9 cellular contexts compared by ENCODE assay signal in the genomic region with DNA sequence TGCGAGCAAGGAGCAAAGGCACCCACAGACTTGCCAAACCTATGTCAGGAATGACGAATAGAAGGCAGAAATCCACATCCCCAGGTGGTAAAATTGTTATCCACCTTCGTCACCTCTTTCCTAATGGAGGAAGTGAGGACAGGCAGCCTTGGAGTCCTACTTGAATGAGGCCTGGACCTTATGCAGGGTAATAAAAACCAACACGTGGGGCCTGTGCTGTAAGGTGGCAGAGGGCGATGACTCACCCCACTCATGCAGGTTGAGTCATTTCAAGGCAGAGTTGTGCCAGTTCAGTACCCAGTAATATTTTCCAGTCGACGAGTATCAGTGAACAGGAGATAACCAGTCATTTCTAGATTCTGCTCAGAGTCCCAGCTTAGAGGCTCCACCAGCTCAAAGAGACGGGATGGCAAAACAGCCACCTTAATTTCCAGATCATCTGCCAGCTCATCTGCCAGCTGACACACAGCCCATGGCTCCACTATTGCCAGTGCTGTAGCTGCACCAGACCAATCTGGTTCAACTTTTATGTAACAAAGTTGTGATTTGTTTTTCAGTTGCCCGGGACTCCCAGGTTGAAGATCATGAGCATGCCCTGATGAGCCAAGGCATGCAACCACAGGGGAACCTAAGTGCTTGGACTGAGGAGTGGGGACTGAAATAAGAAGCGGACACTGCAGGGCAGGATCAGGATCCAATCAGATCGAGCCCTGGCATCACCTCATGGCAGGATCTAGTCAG.
DNase-seq lines count a peak whose midpoint lies in the region; ATAC-seq lines count a peak whose summit lies in the region.
"Had no signal": no experiment of that assay in that cellular context is flagged by ENCODE, and none has a peak within 500 bp of the region (broad histone marks: within the 10 kb centered on the region; RNA-seq: fewer than 3 reads in every experiment).

No MANE protein-coding gene starts in this region.

- CTCF ChIA-PET in activated CD8-positive, alpha-beta memory T cell treated with anti-CD3 and anti-CD28 coated beads, Interleukin-2, amount 10 ng/mL, durations not matched to agents 7 days and 5 days (lab: Charles Lee) = interaction anchor here (0.9 to 3.0 kb wide), 4 partner anchors 10 to 25 kb away, joined by 3 to 11 read pairs (median 3); no protein-coding TSS in a partner anchor

- DNase-seq in NCI-H2029 (lab: John Stamatoyannopoulos, UW) (peak; percentile 40), NCI-H2029 treated with DMSO at 0.1 percent for 48 hours (lab: John Stamatoyannopoulos, UW) (no peak), HT1080 (ENCODE audit: low read depth) (peak; percentile 100), fibroblast of gingiva (ENCODE audit: low read depth) (peak; percentile 85), UCSD-AML1 (lab: John Stamatoyannopoulos, UW; ENCODE audit: unreplicated experiment) (no peak), GM19238 (ENCODE audit: insufficient read length, low spot score) (no peak)
- peak; percentile 82 for DNase-seq in activated CD8-positive, alpha-beta memory T cell treated with anti-CD3 and anti-CD28 coated beads, Interleukin-2, amount 10 ng/mL, durations not matched to agents 7 days and 5 days
- peak; percentile 62 to 70 for DNase-seq in stimulated activated CD4-positive, alpha-beta T cell treated with anti-CD3 and anti-CD28 coated beads, Interleukin-12 subunit alpha, Interleukin-12 subunit beta, amount 100 ng/mL, for 24 hours (ENCODE audit: low read depth in 2 of 2)

- H3K27me3 Mint-ChIP-seq in activated CD8-positive, alpha-beta memory T cell treated with anti-CD3 and anti-CD28 coated beads, Interleukin-2, amount 10 ng/mL, durations not matched to agents 7 days and 5 days = no peaks in the 10 kb centered on the region

- no peaks in the 10 kb centered on the region for H3K9me3 Mint-ChIP-seq in activated CD8-positive, alpha-beta memory T cell treated with anti-CD3 and anti-CD28 coated beads, Interleukin-2, amount 10 ng/mL, durations not matched to agents 7 days and 5 days (ENCODE audit: low read depth)

- ATAC-seq in activated CD8-positive, alpha-beta memory T cell treated with anti-CD3 and anti-CD28 coated beads, Interleukin-2, amount 10 ng/mL, durations not matched to agents 7 days and 5 days = peak; percentile 80

- no peak overlapping the region for H3K4me3 Mint-ChIP-seq in activated CD8-positive, alpha-beta memory T cell treated with anti-CD3 and anti-CD28 coated beads, Interleukin-2, amount 10 ng/mL, durations not matched to agents 7 days and 5 days
- H3K4me3 Mint-ChIP-seq: brain had no signal

- no peaks in the 10 kb centered on the region for H3K36me3 Mint-ChIP-seq in activated CD8-positive, alpha-beta memory T cell treated with anti-CD3 and anti-CD28 coated beads, Interleukin-2, amount 10 ng/mL, durations not matched to agents 7 days and 5 days
- H3K36me3 Mint-ChIP-seq: brain had no signal

- H3K4me1 Mint-ChIP-seq in activated CD8-positive, alpha-beta memory T cell treated with anti-CD3 and anti-CD28 coated beads, Interleukin-2, amount 10 ng/mL, durations not matched to agents 7 days and 5 days = peaks cover 57% of the 10 kb centered on the region

- H3K27ac Mint-ChIP-seq in activated CD8-positive, alpha-beta memory T cell treated with anti-CD3 and anti-CD28 coated beads, Interleukin-2, amount 10 ng/mL, durations not matched to agents 7 days and 5 days = peak overlapping the region; percentile 82

Comparison
In these comparisons a context has a peak if more than half of its experiments do, and no peak if none do; other contexts are left out.
1. DNase-seq: peak in NCI-H2029 (single experiment), HT1080 (single experiment), activated CD8-positive, alpha-beta memory T cell treated with anti-CD3 and anti-CD28 coated beads, Interleukin-2, amount 10 ng/mL, durations not matched to agents 7 days and 5 days (single experiment), fibroblast of gingiva (single experiment) and stimulated activated CD4-positive, alpha-beta T cell treated with anti-CD3 and anti-CD28 coated beads, Interleukin-12 subunit alpha, Interleukin-12 subunit beta, amount 100 ng/mL, for 24 hours (2 of 2); none in NCI-H2029 treated with DMSO at 0.1 percent for 48 hours (single experiment), UCSD-AML1 (single experiment) and GM19238 (single experiment).